1 cellular context compared by ENCODE assay signal in the genomic region with DNA sequence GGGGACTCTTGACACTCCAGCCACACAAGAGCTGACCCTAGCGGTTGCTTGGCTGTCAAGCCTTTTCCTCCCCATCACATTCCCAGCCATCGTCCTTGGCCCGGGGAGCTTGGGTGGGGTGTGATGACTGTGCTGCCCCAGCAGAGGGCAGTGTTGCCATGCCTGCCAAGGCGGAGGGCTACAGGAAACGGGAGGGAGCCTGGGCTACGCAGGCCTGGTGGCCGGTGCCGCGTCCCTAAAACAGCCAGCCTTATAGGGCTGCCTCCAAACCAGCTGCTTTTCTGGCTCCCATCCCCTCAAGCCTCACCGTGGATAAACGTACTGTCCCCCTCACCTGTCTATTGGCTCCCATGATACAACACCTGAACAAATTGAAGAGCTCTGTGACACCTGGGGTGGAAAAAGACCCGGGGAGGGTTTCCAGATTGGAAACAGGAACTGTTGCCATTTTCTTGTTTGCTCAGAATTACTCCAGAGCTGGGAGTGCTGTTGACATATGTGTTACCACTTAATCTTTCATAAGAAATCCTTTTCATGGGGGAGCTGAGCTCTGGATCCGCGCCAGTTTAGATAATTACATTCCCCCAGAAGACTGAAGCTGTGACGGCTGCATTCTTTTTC.
TF ChIP-seq lines count a peak whose summit lies in the region.

No MANE protein-coding gene starts in this region.

TF ChIP-seq in WTC11, 78 proteins besides CTCF, POLR2A, EP300 and RAD21 (continued from another document and continues in another):
- TF ChIP-seq, protein P1, sequence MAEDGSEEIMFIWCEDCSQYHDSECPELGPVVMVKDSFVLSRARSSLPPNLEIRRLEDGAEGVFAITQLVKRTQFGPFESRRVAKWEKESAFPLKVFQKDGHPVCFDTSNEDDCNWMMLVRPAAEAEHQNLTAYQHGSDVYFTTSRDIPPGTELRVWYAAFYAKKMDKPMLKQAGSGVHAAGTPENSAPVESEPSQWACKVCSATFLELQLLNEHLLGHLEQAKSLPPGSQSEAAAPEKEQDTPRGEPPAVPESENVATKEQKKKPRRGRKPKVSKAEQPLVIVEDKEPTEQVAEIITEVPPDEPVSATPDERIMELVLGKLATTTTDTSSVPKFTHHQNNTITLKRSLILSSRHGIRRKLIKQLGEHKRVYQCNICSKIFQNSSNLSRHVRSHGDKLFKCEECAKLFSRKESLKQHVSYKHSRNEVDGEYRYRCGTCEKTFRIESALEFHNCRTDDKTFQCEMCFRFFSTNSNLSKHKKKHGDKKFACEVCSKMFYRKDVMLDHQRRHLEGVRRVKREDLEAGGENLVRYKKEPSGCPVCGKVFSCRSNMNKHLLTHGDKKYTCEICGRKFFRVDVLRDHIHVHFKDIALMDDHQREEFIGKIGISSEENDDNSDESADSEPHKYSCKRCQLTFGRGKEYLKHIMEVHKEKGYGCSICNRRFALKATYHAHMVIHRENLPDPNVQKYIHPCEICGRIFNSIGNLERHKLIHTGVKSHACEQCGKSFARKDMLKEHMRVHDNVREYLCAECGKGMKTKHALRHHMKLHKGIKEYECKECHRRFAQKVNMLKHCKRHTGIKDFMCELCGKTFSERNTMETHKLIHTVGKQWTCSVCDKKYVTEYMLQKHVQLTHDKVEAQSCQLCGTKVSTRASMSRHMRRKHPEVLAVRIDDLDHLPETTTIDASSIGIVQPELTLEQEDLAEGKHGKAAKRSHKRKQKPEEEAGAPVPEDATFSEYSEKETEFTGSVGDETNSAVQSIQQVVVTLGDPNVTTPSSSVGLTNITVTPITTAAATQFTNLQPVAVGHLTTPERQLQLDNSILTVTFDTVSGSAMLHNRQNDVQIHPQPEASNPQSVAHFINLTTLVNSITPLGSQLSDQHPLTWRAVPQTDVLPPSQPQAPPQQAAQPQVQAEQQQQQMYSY (CRISPR knock-in tag; IDR thresholded peaks at IDR 0.05): 0 out of 2 replicates have a peak, but pooled peaks have one; percentile 9
- TF ChIP-seq, protein P2, sequence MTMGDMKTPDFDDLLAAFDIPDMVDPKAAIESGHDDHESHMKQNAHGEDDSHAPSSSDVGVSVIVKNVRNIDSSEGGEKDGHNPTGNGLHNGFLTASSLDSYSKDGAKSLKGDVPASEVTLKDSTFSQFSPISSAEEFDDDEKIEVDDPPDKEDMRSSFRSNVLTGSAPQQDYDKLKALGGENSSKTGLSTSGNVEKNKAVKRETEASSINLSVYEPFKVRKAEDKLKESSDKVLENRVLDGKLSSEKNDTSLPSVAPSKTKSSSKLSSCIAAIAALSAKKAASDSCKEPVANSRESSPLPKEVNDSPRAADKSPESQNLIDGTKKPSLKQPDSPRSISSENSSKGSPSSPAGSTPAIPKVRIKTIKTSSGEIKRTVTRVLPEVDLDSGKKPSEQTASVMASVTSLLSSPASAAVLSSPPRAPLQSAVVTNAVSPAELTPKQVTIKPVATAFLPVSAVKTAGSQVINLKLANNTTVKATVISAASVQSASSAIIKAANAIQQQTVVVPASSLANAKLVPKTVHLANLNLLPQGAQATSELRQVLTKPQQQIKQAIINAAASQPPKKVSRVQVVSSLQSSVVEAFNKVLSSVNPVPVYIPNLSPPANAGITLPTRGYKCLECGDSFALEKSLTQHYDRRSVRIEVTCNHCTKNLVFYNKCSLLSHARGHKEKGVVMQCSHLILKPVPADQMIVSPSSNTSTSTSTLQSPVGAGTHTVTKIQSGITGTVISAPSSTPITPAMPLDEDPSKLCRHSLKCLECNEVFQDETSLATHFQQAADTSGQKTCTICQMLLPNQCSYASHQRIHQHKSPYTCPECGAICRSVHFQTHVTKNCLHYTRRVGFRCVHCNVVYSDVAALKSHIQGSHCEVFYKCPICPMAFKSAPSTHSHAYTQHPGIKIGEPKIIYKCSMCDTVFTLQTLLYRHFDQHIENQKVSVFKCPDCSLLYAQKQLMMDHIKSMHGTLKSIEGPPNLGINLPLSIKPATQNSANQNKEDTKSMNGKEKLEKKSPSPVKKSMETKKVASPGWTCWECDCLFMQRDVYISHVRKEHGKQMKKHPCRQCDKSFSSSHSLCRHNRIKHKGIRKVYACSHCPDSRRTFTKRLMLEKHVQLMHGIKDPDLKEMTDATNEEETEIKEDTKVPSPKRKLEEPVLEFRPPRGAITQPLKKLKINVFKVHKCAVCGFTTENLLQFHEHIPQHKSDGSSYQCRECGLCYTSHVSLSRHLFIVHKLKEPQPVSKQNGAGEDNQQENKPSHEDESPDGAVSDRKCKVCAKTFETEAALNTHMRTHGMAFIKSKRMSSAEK (CRISPR knock-in tag; IDR thresholded peaks at IDR 0.05; ENCODE audit: borderline replicate concordance): no peak
- TF ChIP-seq ATF1 (CRISPR knock-in tag; IDR thresholded peaks at IDR 0.05) (no peak), TP53 (CRISPR knock-in tag; IDR thresholded peaks at IDR 0.05) (no peak), OVOL2 (CRISPR knock-in tag; IDR thresholded peaks at IDR 0.05; ENCODE audit: borderline replicate concordance) (no peak), IRF2 (CRISPR knock-in tag; IDR thresholded peaks at IDR 0.05; ENCODE audit: borderline replicate concordance, low read depth) (no peak), NFYB (CRISPR knock-in tag; conservative IDR thresholded peaks at IDR 0.05; ENCODE audit: low read depth) (no peak), NR2C2 (CRISPR knock-in tag; IDR thresholded peaks at IDR 0.05) (no peak), CREM (CRISPR knock-in tag; IDR thresholded peaks at IDR 0.05) (0 out of 2 replicates have a peak, but pooled peaks have one; percentile 51), MXD4 (CRISPR knock-in tag; IDR thresholded peaks at IDR 0.05; ENCODE audit: borderline replicate concordance) (no peak), SMAD3 (CRISPR knock-in tag; IDR thresholded peaks at IDR 0.05; ENCODE audit: borderline replicate concordance) (no peak), MYBL2 (CRISPR knock-in tag; IDR thresholded peaks at IDR 0.05) (no peak), ESRRA (CRISPR knock-in tag; IDR thresholded peaks at IDR 0.05; ENCODE audit: borderline replicate concordance) (0 out of 2 replicates have a peak, but pooled peaks have one; percentile 22), ZNF232 (CRISPR knock-in tag; IDR thresholded peaks at IDR 0.05) (no peak), GTF2I (CRISPR knock-in tag; conservative IDR thresholded peaks at IDR 0.05) (no peak), GABPB1 (CRISPR knock-in tag; IDR thresholded peaks at IDR 0.05) (no peak), TEAD1 (CRISPR knock-in tag; IDR thresholded peaks at IDR 0.05) (peak; percentile 78; the same call in 1 of the 2 replicates), FOXP1 (CRISPR knock-in tag; IDR thresholded peaks at IDR 0.05; ENCODE audit: borderline replicate concordance) (peak; percentile 39; the same call in 1 of the 2 replicates), FOXK1 (CRISPR knock-in tag; IDR thresholded peaks at IDR 0.05) (0 out of 2 replicates have a peak, but pooled peaks have one; percentile 53)
- TF ChIP-seq, protein P3, sequence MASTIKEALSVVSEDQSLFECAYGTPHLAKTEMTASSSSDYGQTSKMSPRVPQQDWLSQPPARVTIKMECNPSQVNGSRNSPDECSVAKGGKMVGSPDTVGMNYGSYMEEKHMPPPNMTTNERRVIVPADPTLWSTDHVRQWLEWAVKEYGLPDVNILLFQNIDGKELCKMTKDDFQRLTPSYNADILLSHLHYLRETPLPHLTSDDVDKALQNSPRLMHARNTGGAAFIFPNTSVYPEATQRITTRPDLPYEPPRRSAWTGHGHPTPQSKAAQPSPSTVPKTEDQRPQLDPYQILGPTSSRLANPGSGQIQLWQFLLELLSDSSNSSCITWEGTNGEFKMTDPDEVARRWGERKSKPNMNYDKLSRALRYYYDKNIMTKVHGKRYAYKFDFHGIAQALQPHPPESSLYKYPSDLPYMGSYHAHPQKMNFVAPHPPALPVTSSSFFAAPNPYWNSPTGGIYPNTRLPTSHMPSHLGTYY (CRISPR knock-in tag; IDR thresholded peaks at IDR 0.05): no peak
- TF ChIP-seq, protein P4, sequence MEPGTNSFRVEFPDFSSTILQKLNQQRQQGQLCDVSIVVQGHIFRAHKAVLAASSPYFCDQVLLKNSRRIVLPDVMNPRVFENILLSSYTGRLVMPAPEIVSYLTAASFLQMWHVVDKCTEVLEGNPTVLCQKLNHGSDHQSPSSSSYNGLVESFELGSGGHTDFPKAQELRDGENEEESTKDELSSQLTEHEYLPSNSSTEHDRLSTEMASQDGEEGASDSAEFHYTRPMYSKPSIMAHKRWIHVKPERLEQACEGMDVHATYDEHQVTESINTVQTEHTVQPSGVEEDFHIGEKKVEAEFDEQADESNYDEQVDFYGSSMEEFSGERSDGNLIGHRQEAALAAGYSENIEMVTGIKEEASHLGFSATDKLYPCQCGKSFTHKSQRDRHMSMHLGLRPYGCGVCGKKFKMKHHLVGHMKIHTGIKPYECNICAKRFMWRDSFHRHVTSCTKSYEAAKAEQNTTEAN (CRISPR knock-in tag; IDR thresholded peaks at IDR 0.05): no peak
- TF ChIP-seq, protein P5, sequence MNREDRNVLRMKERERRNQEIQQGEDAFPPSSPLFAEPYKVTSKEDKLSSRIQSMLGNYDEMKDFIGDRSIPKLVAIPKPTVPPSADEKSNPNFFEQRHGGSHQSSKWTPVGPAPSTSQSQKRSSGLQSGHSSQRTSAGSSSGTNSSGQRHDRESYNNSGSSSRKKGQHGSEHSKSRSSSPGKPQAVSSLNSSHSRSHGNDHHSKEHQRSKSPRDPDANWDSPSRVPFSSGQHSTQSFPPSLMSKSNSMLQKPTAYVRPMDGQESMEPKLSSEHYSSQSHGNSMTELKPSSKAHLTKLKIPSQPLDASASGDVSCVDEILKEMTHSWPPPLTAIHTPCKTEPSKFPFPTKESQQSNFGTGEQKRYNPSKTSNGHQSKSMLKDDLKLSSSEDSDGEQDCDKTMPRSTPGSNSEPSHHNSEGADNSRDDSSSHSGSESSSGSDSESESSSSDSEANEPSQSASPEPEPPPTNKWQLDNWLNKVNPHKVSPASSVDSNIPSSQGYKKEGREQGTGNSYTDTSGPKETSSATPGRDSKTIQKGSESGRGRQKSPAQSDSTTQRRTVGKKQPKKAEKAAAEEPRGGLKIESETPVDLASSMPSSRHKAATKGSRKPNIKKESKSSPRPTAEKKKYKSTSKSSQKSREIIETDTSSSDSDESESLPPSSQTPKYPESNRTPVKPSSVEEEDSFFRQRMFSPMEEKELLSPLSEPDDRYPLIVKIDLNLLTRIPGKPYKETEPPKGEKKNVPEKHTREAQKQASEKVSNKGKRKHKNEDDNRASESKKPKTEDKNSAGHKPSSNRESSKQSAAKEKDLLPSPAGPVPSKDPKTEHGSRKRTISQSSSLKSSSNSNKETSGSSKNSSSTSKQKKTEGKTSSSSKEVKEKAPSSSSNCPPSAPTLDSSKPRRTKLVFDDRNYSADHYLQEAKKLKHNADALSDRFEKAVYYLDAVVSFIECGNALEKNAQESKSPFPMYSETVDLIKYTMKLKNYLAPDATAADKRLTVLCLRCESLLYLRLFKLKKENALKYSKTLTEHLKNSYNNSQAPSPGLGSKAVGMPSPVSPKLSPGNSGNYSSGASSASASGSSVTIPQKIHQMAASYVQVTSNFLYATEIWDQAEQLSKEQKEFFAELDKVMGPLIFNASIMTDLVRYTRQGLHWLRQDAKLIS (CRISPR knock-in tag; IDR thresholded peaks at IDR 0.05; ENCODE audit: borderline replicate concordance): no peak
- TF ChIP-seq, protein P6, sequence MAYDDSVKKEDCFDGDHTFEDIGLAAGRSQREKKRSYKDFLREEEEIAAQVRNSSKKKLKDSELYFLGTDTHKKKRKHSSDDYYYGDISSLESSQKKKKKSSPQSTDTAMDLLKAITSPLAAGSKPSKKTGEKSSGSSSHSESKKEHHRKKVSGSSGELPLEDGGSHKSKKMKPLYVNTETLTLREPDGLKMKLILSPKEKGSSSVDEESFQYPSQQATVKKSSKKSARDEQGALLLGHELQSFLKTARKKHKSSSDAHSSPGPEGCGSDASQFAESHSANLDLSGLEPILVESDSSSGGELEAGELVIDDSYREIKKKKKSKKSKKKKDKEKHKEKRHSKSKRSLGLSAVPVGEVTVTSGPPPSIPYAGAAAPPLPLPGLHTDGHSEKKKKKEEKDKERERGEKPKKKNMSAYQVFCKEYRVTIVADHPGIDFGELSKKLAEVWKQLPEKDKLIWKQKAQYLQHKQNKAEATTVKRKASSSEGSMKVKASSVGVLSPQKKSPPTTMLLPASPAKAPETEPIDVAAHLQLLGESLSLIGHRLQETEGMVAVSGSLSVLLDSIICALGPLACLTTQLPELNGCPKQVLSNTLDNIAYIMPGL (CRISPR knock-in tag; IDR thresholded peaks at IDR 0.05): 0 out of 2 replicates have a peak, but pooled peaks have one; percentile 58
- TF ChIP-seq, protein P7, sequence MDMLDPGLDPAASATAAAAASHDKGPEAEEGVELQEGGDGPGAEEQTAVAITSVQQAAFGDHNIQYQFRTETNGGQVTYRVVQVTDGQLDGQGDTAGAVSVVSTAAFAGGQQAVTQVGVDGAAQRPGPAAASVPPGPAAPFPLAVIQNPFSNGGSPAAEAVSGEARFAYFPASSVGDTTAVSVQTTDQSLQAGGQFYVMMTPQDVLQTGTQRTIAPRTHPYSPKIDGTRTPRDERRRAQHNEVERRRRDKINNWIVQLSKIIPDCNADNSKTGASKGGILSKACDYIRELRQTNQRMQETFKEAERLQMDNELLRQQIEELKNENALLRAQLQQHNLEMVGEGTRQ (CRISPR knock-in tag; IDR thresholded peaks at IDR 0.05): no peak
- TF ChIP-seq, protein P8, sequence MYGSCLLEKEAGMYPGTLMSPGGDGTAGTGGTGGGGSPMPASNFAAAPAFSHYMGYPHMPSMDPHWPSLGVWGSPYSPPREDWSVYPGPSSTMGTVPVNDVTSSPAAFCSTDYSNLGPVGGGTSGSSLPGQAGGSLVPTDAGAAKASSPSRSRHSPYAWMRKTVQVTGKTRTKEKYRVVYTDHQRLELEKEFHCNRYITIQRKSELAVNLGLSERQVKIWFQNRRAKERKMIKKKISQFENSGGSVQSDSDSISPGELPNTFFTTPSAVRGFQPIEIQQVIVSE (CRISPR knock-in tag; IDR thresholded peaks at IDR 0.05; ENCODE audit: borderline replicate concordance): no peak
- TF ChIP-seq, protein P9, sequence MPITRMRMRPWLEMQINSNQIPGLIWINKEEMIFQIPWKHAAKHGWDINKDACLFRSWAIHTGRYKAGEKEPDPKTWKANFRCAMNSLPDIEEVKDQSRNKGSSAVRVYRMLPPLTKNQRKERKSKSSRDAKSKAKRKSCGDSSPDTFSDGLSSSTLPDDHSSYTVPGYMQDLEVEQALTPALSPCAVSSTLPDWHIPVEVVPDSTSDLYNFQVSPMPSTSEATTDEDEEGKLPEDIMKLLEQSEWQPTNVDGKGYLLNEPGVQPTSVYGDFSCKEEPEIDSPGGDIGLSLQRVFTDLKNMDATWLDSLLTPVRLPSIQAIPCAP (CRISPR knock-in tag; IDR thresholded peaks at IDR 0.05): no peak
